9 cellular contexts compared by ENCODE assay signal in the genomic region with DNA sequence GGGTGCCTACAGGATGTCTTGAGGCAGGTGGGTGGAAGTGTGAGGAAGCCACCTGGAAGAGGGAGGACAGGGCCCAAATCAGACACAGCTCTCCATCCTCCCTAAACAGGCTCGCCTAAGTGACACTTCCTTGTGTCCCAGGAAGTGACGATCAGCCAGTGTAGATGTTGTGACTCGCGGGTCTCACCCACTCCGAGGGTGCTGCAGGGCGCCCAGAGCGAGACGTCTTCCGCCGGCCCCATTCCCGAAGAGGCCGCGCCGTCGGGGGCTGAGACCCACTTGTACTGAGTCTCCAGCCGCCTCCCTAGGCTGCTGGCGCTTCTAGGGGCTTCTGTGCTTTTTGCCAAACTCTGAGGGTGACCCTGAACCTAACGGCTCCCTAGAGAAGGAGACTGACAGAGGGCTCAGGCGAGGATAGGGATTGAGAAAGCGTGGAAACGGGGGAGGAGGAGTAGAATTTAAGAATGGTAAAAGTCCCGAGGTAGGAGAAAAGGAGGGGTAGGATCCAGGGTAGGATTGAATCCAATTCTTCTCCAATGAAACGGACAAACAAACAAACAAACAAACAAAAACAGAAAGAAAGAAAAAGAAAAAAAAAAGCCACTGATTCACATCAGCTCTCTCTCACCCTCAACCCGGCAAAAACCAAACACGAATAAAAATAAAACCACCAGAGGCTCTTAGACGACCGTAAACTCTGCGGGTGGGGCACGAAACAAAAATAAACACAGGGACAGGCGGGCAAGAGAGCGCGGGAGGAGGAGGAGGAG. TPM values are rescaled to one million over a fixed set of nuclear protein-coding genes. Genes with fewer than 3 reads are reported as not detected.
DNase-seq lines count a peak whose midpoint lies in the region; ATAC-seq and TF ChIP-seq lines count a peak whose summit lies in the region.
"Had no signal": no experiment of that assay in that cellular context is flagged by ENCODE, and none has a peak within 500 bp of the region (broad histone marks: within the 10 kb centered on the region; RNA-seq: fewer than 3 reads in every experiment).

No MANE protein-coding gene starts in this region.

- H4K20me1 ChIP-seq in DOHH2 (ENCODE audit: control insufficient read depth, insufficient read depth, low read depth, low read length) = no peaks in the 10 kb centered on the region
- no peaks in the 10 kb centered on the region for H4K20me1 ChIP-seq in SK-N-SH (ENCODE audit: insufficient read depth)

- H3K9me3 ChIP-seq in DOHH2 (ENCODE audit: control insufficient read depth, insufficient read depth, low read length) = no peaks in the 10 kb centered on the region
- H3K9me3 ChIP-seq in HEK293 (ENCODE audit: control insufficient read depth, insufficient read depth, low read depth, low read length) = no peaks in the 10 kb centered on the region
- no peaks in the 10 kb centered on the region for H3K9me3 ChIP-seq in SK-N-SH

- DNase-seq in SK-N-SH (peak; percentile 52), epithelial cell of proximal tubule (ENCODE audit: low read depth) (no peak), mucosa of gallbladder (ENCODE audit: low spot score) (peak; percentile 38), mesenteric fat pad (ENCODE audit: low spot score) (no peak)

- TF ChIP-seq EP300 in SK-N-SH (IDR thresholded peaks at IDR 0.05; ENCODE audit: borderline replicate concordance in 1 of 2, low read depth in 1 of 2, low read length in 1 of 2) = no peak

- POLR2A ChIA-PET in HEK293 (lab: Yijun Ruan, JAX) = no interaction called here
- POLR2A ChIA-PET in SK-N-SH (lab: Yijun Ruan, JAX) = no interaction called here

- H3K9ac ChIP-seq in SK-N-SH = peak overlapping the region; percentile 64

- H3K27ac ChIP-seq in DOHH2 (ENCODE audit: low read depth, low read length) = peak overlapping the region; percentile 46
- peak overlapping the region; percentile 93 for H3K27ac ChIP-seq in HEK293 (ENCODE audit: extremely low read depth, low read depth, low read length)
- peak overlapping the region in 1 of 2 experiments; percentile 7; a peak in 1 of 4 replicates for H3K27ac ChIP-seq in SK-N-SH (ENCODE audit: low read depth in 2 of 2, low read length in 1 of 2)
- H3K27ac ChIP-seq in urinary bladder (ENCODE audit: low read depth) = peak overlapping the region; percentile 94

- WGBS in SK-N-SH (ENCODE audit: low lambda C conversion rate) = 18% methylated on average over 31 of the region's 32 CpGs
- WGBS in urinary bladder = 2% methylated on average over 32 of the region's 32 CpGs

- H3K4me2 ChIP-seq in DOHH2 (ENCODE audit: low read length) = peak overlapping the region; percentile 65
- H3K4me2 ChIP-seq in SK-N-SH = peak overlapping the region; percentile 86

- CTCF ChIA-PET in HEK293 (lab: Yijun Ruan, JAX) (interaction anchor here (0.6 kb wide), 1 partner anchor 194 kb away, joined by 4 read pairs; no protein-coding TSS in a partner anchor), SK-N-SH (lab: Yijun Ruan, JAX) (interaction anchor here (0.7 to 1.4 kb wide), 5 partner anchors 9 to 308 kb away, joined by 3 to 4 read pairs (median 3); no protein-coding TSS in a partner anchor)

- peaks cover 12% of the 10 kb centered on the region for H3K4me1 ChIP-seq in DOHH2 (ENCODE audit: control insufficient read depth, low read length)
- H3K4me1 ChIP-seq in HEK293 (ENCODE audit: control insufficient read depth, insufficient read depth, low read length) = peaks cover 7% of the 10 kb centered on the region; the same call in 1 of the 2 replicates
- H3K4me1 ChIP-seq in SK-N-SH (ENCODE audit: control insufficient read depth in 1 of 2, insufficient read depth in 2 of 2, low read depth in 1 of 2, low read length in 1 of 2) = peaks cover 0 to 11% of the 10 kb centered on the region in 2 experiments; a peak in 2 of 4 replicates
- no peaks in the 10 kb centered on the region for H3K4me1 ChIP-seq in urinary bladder (ENCODE audit: insufficient read depth)

- H3K4me3 ChIP-seq in DOHH2 (ENCODE audit: low read length) = peak overlapping the region; percentile 77
- H3K4me3 ChIP-seq in HEK293 (ENCODE audit: low read depth, low read length) = peak overlapping the region; percentile 99
- H3K4me3 ChIP-seq in SK-N-SH (ENCODE audit: low read depth in 2 of 2, low read length in 1 of 2) = peak overlapping the region; percentile 92 to 99
- peak overlapping the region; percentile 58 for H3K4me3 ChIP-seq in epithelial cell of proximal tubule (ENCODE audit: low read depth, low read length)
- peak overlapping the region; percentile 89 for H3K4me3 ChIP-seq in urinary bladder (ENCODE audit: low read depth, low read length)

- peak overlapping the region; percentile 99 for H2AFZ ChIP-seq in SK-N-SH (ENCODE audit: low read depth)

- no peak for TF ChIP-seq RAD21 in SK-N-SH (IDR thresholded peaks at IDR 0.05; ENCODE audit: low read length)

- ATAC-seq in GM18519 (IDR thresholded peaks at IDR 0.05; ENCODE audit: low FRiP score, unreplicated experiment) = no peak

- H3K36me3 ChIP-seq in DOHH2 (ENCODE audit: control insufficient read depth, low read length) (no peaks in the 10 kb centered on the region), HEK293 (ENCODE audit: control insufficient read depth in 2 of 2, insufficient read depth in 1 of 2, low read length in 2 of 2) (no peaks in the 10 kb centered on the region), SK-N-SH (replicated peaks in 1 of 2; ENCODE audit: control insufficient read depth in 1 of 2, insufficient read depth in 2 of 2, low read length in 1 of 2) (no peaks in the 10 kb centered on the region), urinary bladder (ENCODE audit: insufficient read depth) (no peaks in the 10 kb centered on the region)

- H3K79me2 ChIP-seq in DOHH2 (ENCODE audit: control insufficient read depth, low read length) = peaks cover 37% of the 10 kb centered on the region
- peaks cover 11% of the 10 kb centered on the region; the same call in 1 of the 2 replicates for H3K79me2 ChIP-seq in SK-N-SH (ENCODE audit: insufficient read depth)

- no peaks in the 10 kb centered on the region for H3F3A ChIP-seq in DOHH2 (ENCODE audit: control insufficient read depth, insufficient read depth)
- no peaks in the 10 kb centered on the region for H3F3A ChIP-seq in SK-N-SH (replicated peaks; ENCODE audit: insufficient read depth)

- H3K9me2 ChIP-seq in DOHH2 (replicated peaks; ENCODE audit: control insufficient read depth, low read length) (no peaks in the 10 kb centered on the region), SK-N-SH (no peaks in the 10 kb centered on the region)

- TF ChIP-seq CTCF in DOHH2 (IDR thresholded peaks at IDR 0.05; ENCODE audit: low read depth, low read length, poor library complexity, severe bottlenecking) (no peak), HEK293 (tag by site-specific recombination; IDR thresholded peaks at IDR 0.05) (no peak; the same call in 1 of the 2 replicates), SK-N-SH (IDR thresholded peaks at IDR 0.05) (no peak), epithelial cell of proximal tubule (conservative IDR thresholded peaks at IDR 0.05; ENCODE audit: low read depth, low read length) (no peak)

- H3K27me3 ChIP-seq in DOHH2 (ENCODE audit: control insufficient read depth, low read length) (peaks cover 21% of the 10 kb centered on the region), SK-N-SH (ENCODE audit: insufficient read depth) (no peaks in the 10 kb centered on the region)

TF ChIP-seq in HEK293, 187 proteins besides CTCF, POLR2A, EP300 and RAD21 (continues in another document):
- peak; percentile 81 for TF ChIP-seq ZNF2 (tag by site-specific recombination; IDR thresholded peaks at IDR 0.05)

TF ChIP-seq in SK-N-SH, 30 proteins besides CTCF, POLR2A, EP300 and RAD21 (continues in another document):
- TF ChIP-seq, protein P1, sequence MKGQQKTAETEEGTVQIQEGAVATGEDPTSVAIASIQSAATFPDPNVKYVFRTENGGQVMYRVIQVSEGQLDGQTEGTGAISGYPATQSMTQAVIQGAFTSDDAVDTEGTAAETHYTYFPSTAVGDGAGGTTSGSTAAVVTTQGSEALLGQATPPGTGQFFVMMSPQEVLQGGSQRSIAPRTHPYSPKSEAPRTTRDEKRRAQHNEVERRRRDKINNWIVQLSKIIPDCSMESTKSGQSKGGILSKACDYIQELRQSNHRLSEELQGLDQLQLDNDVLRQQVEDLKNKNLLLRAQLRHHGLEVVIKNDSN (IDR thresholded peaks at IDR 0.05; ENCODE audit: borderline replicate concordance, low read depth) = no peak
- TF ChIP-seq RXRA (IDR thresholded peaks at IDR 0.05; ENCODE audit: borderline replicate concordance, low read depth) = no peak
- no peak; the same call in 1 of the 2 replicates for TF ChIP-seq MXI1 (IDR thresholded peaks at IDR 0.05; ENCODE audit: low read depth, low read length)
- 0 out of 2 replicates have a peak, but pooled peaks have one; percentile 25 for TF ChIP-seq GABPA (IDR thresholded peaks at IDR 0.05; ENCODE audit: low read depth)
- no peak for TF ChIP-seq IRF3 (IDR thresholded peaks at IDR 0.05; ENCODE audit: low read depth, low read length)
- TF ChIP-seq NFIC (IDR thresholded peaks at IDR 0.05; ENCODE audit: borderline replicate concordance) = no peak
- no peak for TF ChIP-seq RCOR1 (IDR thresholded peaks at IDR 0.05; ENCODE audit: low read length)
- TF ChIP-seq, protein P2, sequence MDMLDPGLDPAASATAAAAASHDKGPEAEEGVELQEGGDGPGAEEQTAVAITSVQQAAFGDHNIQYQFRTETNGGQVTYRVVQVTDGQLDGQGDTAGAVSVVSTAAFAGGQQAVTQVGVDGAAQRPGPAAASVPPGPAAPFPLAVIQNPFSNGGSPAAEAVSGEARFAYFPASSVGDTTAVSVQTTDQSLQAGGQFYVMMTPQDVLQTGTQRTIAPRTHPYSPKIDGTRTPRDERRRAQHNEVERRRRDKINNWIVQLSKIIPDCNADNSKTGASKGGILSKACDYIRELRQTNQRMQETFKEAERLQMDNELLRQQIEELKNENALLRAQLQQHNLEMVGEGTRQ (IDR thresholded peaks at IDR 0.05; ENCODE audit: borderline replicate concordance, low read depth, low read length) = no peak

RNA-seq across cellular contexts. Expression of gene MARK1, which starts 0.5 kb away (rescaled TPM):
- polyA plus RNA-seq in SK-N-SH (2012; rRNA removed) (3.0 and 3.1 TPM in 2 replicates), urinary bladder (7.8 TPM)
- 3.8 and 3.9 TPM in 2 replicates for polyA plus RNA-seq in SK-N-SH (2012; cell fraction: cytosol; rRNA removed)
- 5.0 and 7.4 TPM in 2 replicates for polyA plus RNA-seq in SK-N-SH (2012; cell fraction: nucleus; rRNA removed)
- total RNA-seq in epithelial cell of proximal tubule (5.4 and 6.3 TPM in 2 replicates), mucosa of gallbladder (5.1 TPM), urinary bladder (21.4 TPM), mesenteric fat pad (19.2 TPM)
- total RNA-seq: T-helper 1 cell treated with Interleukin-12 subunit alpha and Interleukin-12 subunit beta and Interleukin-4 antibody, amounts not matched to agents 30 ng/mL and 1 ng/mL, for 36 hours had no signal

Comparison
In these comparisons a context has a peak if more than half of its experiments do, and no peak if none do; other contexts are left out.
1. DNase-seq: peak in SK-N-SH (single experiment) and mucosa of gallbladder (single experiment); none in epithelial cell of proximal tubule (single experiment) and mesenteric fat pad (single experiment).
2. Peak in every context shown above with its lines, with median percentiles within 50 percentile points of each other: H3K4me3 ChIP-seq.